In genomic region chr6:111667921-111668320, GRCh38 we compare ENCODE assay signal across 1 cellular context.
TF ChIP-seq lines count a peak whose summit lies in the region.

No MANE protein-coding gene starts in this region.

TF ChIP-seq in GM23338, 12 proteins besides CTCF, POLR2A, EP300 and RAD21 (continued from another document):
- TF ChIP-seq ZNF462 (CRISPR knock-in tag; IDR thresholded peaks at IDR 0.05) (no peak), ZNF331 (CRISPR knock-in tag; IDR thresholded peaks at IDR 0.05; ENCODE audit: low read depth) (no peak), ETS1 (IDR thresholded peaks at IDR 0.05) (no peak)
